In genomic region chr7:100929811-100930174, GRCh38 we compare ENCODE assay signal across 18 cellular contexts. TPM values are rescaled to one million over a fixed set of nuclear protein-coding genes. Genes with fewer than 3 reads are reported as not detected.
"Had no signal": no experiment of that assay in that cellular context is flagged by ENCODE, and none has a peak within 500 bp of the region (broad histone marks: within the 10 kb centered on the region; RNA-seq: fewer than 3 reads in every experiment).

No MANE protein-coding gene starts in this region.

- H3K9me3 ChIP-seq: esophagus squamous epithelium, ovary, thyroid gland had no signal

- H3K27me3 ChIP-seq: left lung, ovary, thyroid gland had no signal

- H3K27ac Mint-ChIP-seq: activated CD4-positive, alpha-beta memory T cell treated with anti-CD3 and anti-CD28 coated beads for 36 hours; activated naive CD8-positive, alpha-beta T cell treated with anti-CD3 and anti-CD28 coated beads for 36 hours; activated T-cell treated with anti-CD3 and anti-CD28 coated beads, Interleukin-2, amount 50 U/mL, for 72 hours; nephron progenitor cell had no signal

- ATAC-seq: activated T-cell treated with anti-CD3 and anti-CD28 coated beads, Interleukin-2, amount 50 U/mL, for 72 hours had no signal

- H3K4me1 Mint-ChIP-seq: activated naive CD8-positive, alpha-beta T cell treated with anti-CD3 and anti-CD28 coated beads for 36 hours; nephron progenitor cell had no signal

- H3K27ac ChIP-seq: esophagus squamous epithelium, left lung, ovary, skin epidermis, stomach, thyroid gland had no signal

- H3K36me3 Mint-ChIP-seq: activated CD4-positive, alpha-beta memory T cell treated with anti-CD3 and anti-CD28 coated beads for 36 hours; activated naive CD8-positive, alpha-beta T cell treated with anti-CD3 and anti-CD28 coated beads for 36 hours had no signal

- H3K4me3 ChIP-seq: esophagus squamous epithelium, left lung, ovary, skin epidermis, stomach, thyroid gland had no signal

- FAIRE-seq: bronchial epithelial cell, endometrium, keratinocyte had no signal

- H3K4me3 Mint-ChIP-seq: activated CD4-positive, alpha-beta memory T cell treated with anti-CD3 and anti-CD28 coated beads for 36 hours; activated naive CD8-positive, alpha-beta T cell treated with anti-CD3 and anti-CD28 coated beads for 36 hours; activated T-cell treated with anti-CD3 and anti-CD28 coated beads, Interleukin-2, amount 50 U/mL, for 72 hours; nephron progenitor cell had no signal

- H3K4me1 ChIP-seq: esophagus squamous epithelium, left lung, stomach, thyroid gland had no signal

- DNase-seq: activated CD4-positive, alpha-beta memory T cell treated with anti-CD3 and anti-CD28 coated beads for 36 hours; activated gamma-delta T cell treated with Interleukin-2 at 50 U/mL for 16 hours; activated naive CD8-positive, alpha-beta T cell treated with anti-CD3 and anti-CD28 coated beads for 36 hours; activated T-cell treated with anti-CD3 and anti-CD28 coated beads, Interleukin-2, amount 50 U/mL, for 72 hours; aorta; esophagus squamous epithelium; left lung; nephron progenitor cell; ovary; stomach; T-helper 9 cell; thyroid gland had no signal

- H3K36me3 ChIP-seq: esophagus squamous epithelium, left lung, ovary, stomach, thyroid gland had no signal

RNA-seq across cellular contexts. Expression of gene MUC3A, which starts 19.5 kb away (rescaled TPM):
- total RNA-seq: activated naive CD8-positive, alpha-beta T cell treated with anti-CD3 and anti-CD28 coated beads for 36 hours; activated T-cell treated with anti-CD3 and anti-CD28 coated beads, Interleukin-2, amount 50 U/mL, for 72 hours; chondrocyte; dermis microvascular lymphatic vessel endothelial cell had no signal

RNA-seq across cellular contexts. Expression of gene ACHE, which starts 34.1 kb away (rescaled TPM):
- total RNA-seq: activated CD4-positive, alpha-beta memory T cell treated with anti-CD3 and anti-CD28 coated beads for 36 hours; bronchial epithelial cell had no signal

RNA-seq across cellular contexts. Expression of gene MUC12, which starts 39.6 kb away (rescaled TPM):
- total RNA-seq: chondrocyte, dermis microvascular lymphatic vessel endothelial cell, thyroid gland had no signal
